In genomic region chr16:71476457-71476856, GRCh38 we compare ENCODE assay signal across 1 cellular context.
TF ChIP-seq lines count a peak whose summit lies in the region.

No MANE protein-coding gene starts in this region.

TF ChIP-seq in GM12878, 131 proteins besides CTCF, POLR2A, EP300 and RAD21:
- TF ChIP-seq ZBTB33 (IDR thresholded peaks at IDR 0.05), result no peak
- no peak for TF ChIP-seq FOS (IDR thresholded peaks at IDR 0.05; ENCODE audit: borderline replicate concordance, extremely low read depth, insufficient read length)
- no peak for TF ChIP-seq PAX8 (IDR thresholded peaks at IDR 0.05)
- TF ChIP-seq KDM1A (IDR thresholded peaks at IDR 0.05; ENCODE audit: borderline replicate concordance), result no peak
- TF ChIP-seq ZNF274 (IDR thresholded peaks at IDR 0.05; ENCODE audit: insufficient read depth, insufficient read length), result no peak
- TF ChIP-seq ZBED1 (IDR thresholded peaks at IDR 0.05; ENCODE audit: borderline replicate concordance), result no peak
- no peak for TF ChIP-seq E2F4 (IDR thresholded peaks at IDR 0.05; ENCODE audit: low read depth, low read length)
- TF ChIP-seq POU2F2 (IDR thresholded peaks at IDR 0.05; ENCODE audit: borderline replicate concordance, low read depth, low read length), result no peak
- TF ChIP-seq MXI1 (IDR thresholded peaks at IDR 0.05; ENCODE audit: low read depth, low read length), result no peak
